ENCODE assay signal across 13 cellular contexts in the genomic region with DNA sequence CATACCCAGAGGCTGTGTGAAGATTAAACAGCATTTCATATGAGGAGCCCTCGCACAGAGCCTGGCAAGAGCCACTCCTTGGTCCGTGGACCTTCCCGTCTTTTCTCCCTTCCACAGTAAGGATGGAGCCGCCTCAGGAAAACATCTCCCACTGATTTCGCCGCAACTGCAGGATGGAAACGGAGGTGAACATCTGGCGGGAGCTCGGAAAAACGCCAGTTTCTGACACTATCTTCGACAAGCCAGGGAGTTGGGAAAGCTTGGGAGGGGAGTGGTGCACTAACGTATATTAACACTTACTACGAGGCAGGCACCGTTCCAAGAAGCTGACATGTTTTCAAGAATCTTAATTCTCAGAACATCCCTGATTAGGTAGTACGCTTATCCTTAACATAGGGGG.
DNase-seq lines count a peak whose midpoint lies in the region; ATAC-seq and TF ChIP-seq lines count a peak whose summit lies in the region.
"Had no signal": no experiment of that assay in that cellular context is flagged by ENCODE, and none has a peak within 500 bp of the region (broad histone marks: within the 10 kb centered on the region; RNA-seq: fewer than 3 reads in every experiment).

No MANE protein-coding gene starts in this region.

- TF ChIP-seq CTCF in choroid plexus epithelial cell (conservative IDR thresholded peaks at IDR 0.05; ENCODE audit: low read depth, low read length) (no peak), fibroblast of villous mesenchyme (IDR thresholded peaks at IDR 0.05; ENCODE audit: insufficient read depth, low read depth, low read length) (no peak), spleen (IDR thresholded peaks at IDR 0.05 in 8 of 11, conservative IDR thresholded peaks at IDR 0.05 in 3 of 11) (no peak)

- no peak overlapping the region for H3K4me3 ChIP-seq in choroid plexus epithelial cell (ENCODE audit: low read depth, low read length)
- H3K4me3 ChIP-seq in fibroblast of villous mesenchyme (ENCODE audit: low read depth, low read length): peak overlapping the region; percentile 12
- no peak overlapping the region for H3K4me3 ChIP-seq in spleen

- no peak for ATAC-seq in HG03457 (IDR thresholded peaks at IDR 0.05; ENCODE audit: unreplicated experiment)
- ATAC-seq: Panc1 had no signal

- H3K4me1 ChIP-seq in spleen: peaks cover 0 to 24% (median 8%) of the 10 kb centered on the region in 6 donors

- no peaks in the 10 kb centered on the region for H3K36me3 ChIP-seq in spleen

- intact Hi-C loops in spleen (cut with DNase I; ENCODE audit: low total_unique reads): no loop called here

- DNase-seq in NCI-H1694 (lab: John Stamatoyannopoulos, UW) (peak; percentile 72), choroid plexus epithelial cell (ENCODE audit: low read depth) (peak; percentile 16), fibroblast of villous mesenchyme (ENCODE audit: low read depth) (peak; percentile 73), spleen (peak; percentile 25), LoVo (ENCODE audit: low spot score) (no peak), cortex of kidney (lab: John Stamatoyannopoulos, UW) (no peak)
- DNase-seq: C1 segment of cervical spinal cord, DND-41, GOT3, NCI-H1092 treated with DMSO at 0.1 percent for 48 hours, NCI-H146 had no signal

- WGBS in spleen, 5 donors: 91 to 94% (median 93%) methylated on average over 15 of the region's 15 CpGs

- no peaks in the 10 kb centered on the region for H3K9me3 ChIP-seq in spleen

- no peak overlapping the region for H3K27ac ChIP-seq in spleen

- H3K27me3 ChIP-seq in spleen (replicated peaks in 1 of 7): no peaks in the 10 kb centered on the region

- TF ChIP-seq POLR2A in spleen (IDR thresholded peaks at IDR 0.05): no peak

Comparison
In these comparisons a context has a peak if more than half of its experiments do, and no peak if none do; other contexts are left out.
1. DNase-seq: peak in NCI-H1694 (single experiment), choroid plexus epithelial cell (single experiment), fibroblast of villous mesenchyme (single experiment) and spleen (single experiment); none in LoVo (single experiment) and cortex of kidney (single experiment).